Comparison of ENCODE assay signal across 1 cellular context in the genomic region with DNA sequence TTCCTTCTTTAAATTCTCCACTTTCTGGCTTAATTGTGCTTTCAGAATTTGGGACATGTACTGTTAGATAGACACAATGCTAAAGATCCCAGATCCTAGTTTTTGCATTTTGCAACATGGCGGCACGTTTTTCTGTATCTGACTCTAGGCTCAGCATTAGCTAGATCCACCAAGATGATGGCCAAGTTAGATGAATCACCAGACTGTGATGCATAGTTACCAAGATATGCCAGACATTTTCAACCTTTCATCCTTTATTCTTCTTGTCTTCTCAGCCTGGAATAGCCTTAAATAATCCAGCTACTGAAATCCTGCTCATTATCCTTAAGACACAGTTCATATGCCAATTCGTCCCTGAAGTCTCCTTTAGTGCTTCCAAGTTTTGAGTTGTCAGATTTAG.
TF ChIP-seq lines count a peak whose summit lies in the region.

No MANE protein-coding gene starts in this region.

TF ChIP-seq in IMR-90, 13 proteins besides CTCF, POLR2A, EP300 and RAD21 (continued from another document):
- no peak for TF ChIP-seq MXI1 (IDR thresholded peaks at IDR 0.05; ENCODE audit: borderline replicate concordance, low read depth, low read length)
- TF ChIP-seq RFX5 (IDR thresholded peaks at IDR 0.05; ENCODE audit: low read depth, low read length): no peak
- TF ChIP-seq CHD1 (IDR thresholded peaks at IDR 0.05; ENCODE audit: low read depth, low read length): no peak
- no peak for TF ChIP-seq SMC3 (IDR thresholded peaks at IDR 0.05; ENCODE audit: low read depth, low read length)
- no peak for TF ChIP-seq CEBPB (IDR thresholded peaks at IDR 0.05; ENCODE audit: low read depth, low read length)
- no peak for TF ChIP-seq MAZ (IDR thresholded peaks at IDR 0.05; ENCODE audit: borderline replicate concordance, low read depth, low read length)
